ENCODE assay signal across 1 cellular context in genomic region chr12:108816652-108817335, GRCh38.
TF ChIP-seq lines count a peak whose summit lies in the region.

No MANE protein-coding gene starts in this region.

TF ChIP-seq in IMR-90, 13 proteins besides CTCF, POLR2A, EP300 and RAD21:
- no peak for TF ChIP-seq MXI1 (IDR thresholded peaks at IDR 0.05; ENCODE audit: borderline replicate concordance, low read depth, low read length)
- no peak for TF ChIP-seq MAFK (IDR thresholded peaks at IDR 0.05; ENCODE audit: low read depth, low read length)
- no peak for TF ChIP-seq CEBPB (IDR thresholded peaks at IDR 0.05; ENCODE audit: low read depth, low read length)
- TF ChIP-seq NFE2L2 (IDR thresholded peaks at IDR 0.05; ENCODE audit: low read depth, low read length), result no peak
- TF ChIP-seq ELK1 (IDR thresholded peaks at IDR 0.05; ENCODE audit: borderline replicate concordance, low read depth, low read length), result no peak
- TF ChIP-seq FOS (IDR thresholded peaks at IDR 0.05; ENCODE audit: low read depth, low read length), result no peak
- no peak for TF ChIP-seq USF2 (IDR thresholded peaks at IDR 0.05; ENCODE audit: low read depth, low read length)
